Comparison of ENCODE assay signal across 1 cellular context in genomic region chr19:46915386-46915785, GRCh38.
TF ChIP-seq lines count a peak whose summit lies in the region.

No MANE protein-coding gene starts in this region.

TF ChIP-seq in GM23338, 12 proteins besides CTCF, POLR2A, EP300 and RAD21 (continued from another document):
- no peak for TF ChIP-seq ZNF462 (CRISPR knock-in tag; IDR thresholded peaks at IDR 0.05)
- TF ChIP-seq STAT1 (IDR thresholded peaks at IDR 0.05; ENCODE audit: unreplicated experiment) = no peak
- TF ChIP-seq EZH2 (IDR thresholded peaks at IDR 0.05; ENCODE audit: low read depth, unreplicated experiment) = no peak
- no peak for TF ChIP-seq ETS1 (IDR thresholded peaks at IDR 0.05)
- TF ChIP-seq CREB1 (CRISPR knock-in tag; IDR thresholded peaks at IDR 0.05; ENCODE audit: low read depth) = no peak
- no peak for TF ChIP-seq ZNF331 (CRISPR knock-in tag; IDR thresholded peaks at IDR 0.05; ENCODE audit: low read depth)
- no peak for TF ChIP-seq EZH2phosphoT487 (IDR thresholded peaks at IDR 0.05; ENCODE audit: unreplicated experiment)
- no peak for TF ChIP-seq JUNB (IDR thresholded peaks at IDR 0.05; ENCODE audit: unreplicated experiment)
- no peak for TF ChIP-seq ZNF114 (CRISPR knock-in tag; IDR thresholded peaks at IDR 0.05)
- TF ChIP-seq POLR2AphosphoS5 (IDR thresholded peaks at IDR 0.05; ENCODE audit: low read depth) = no peak
